Comparison of ENCODE assay signal across 10 cellular contexts in genomic region chr1:6491966-6492365, GRCh38. TPM values are rescaled to one million over a fixed set of nuclear protein-coding genes. Genes with fewer than 3 reads are reported as not detected.
DNase-seq lines count a peak whose midpoint lies in the region; ATAC-seq and TF ChIP-seq lines count a peak whose summit lies in the region.
"Had no signal": no experiment of that assay in that cellular context is flagged by ENCODE, and none has a peak within 500 bp of the region (broad histone marks: within the 10 kb centered on the region; RNA-seq: fewer than 3 reads in every experiment).

No MANE protein-coding gene starts in this region.

- H3K4me1 ChIP-seq in heart right ventricle (peaks cover 14 to 92% (median 70%) of the 10 kb centered on the region in 9 donors), esophagus squamous epithelium (peaks cover 35 to 87% (median 51%) of the 10 kb centered on the region in 3 donors)

- peak overlapping the region in 1 of 2 donors; percentile 90 for H3K27ac Mint-ChIP-seq in stimulated activated naive CD8-positive, alpha-beta T cell treated with anti-CD3 and anti-CD28 coated beads, Interleukin-15, amount 100 ng/mL, for 72 hours

- H3K27me3 Mint-ChIP-seq in stimulated activated naive CD8-positive, alpha-beta T cell treated with anti-CD3 and anti-CD28 coated beads, Interleukin-15, amount 100 ng/mL, for 72 hours, result peaks cover 30% of the 10 kb centered on the region

- WGBS in heart right ventricle, 2 donors, result 55 to 63% methylated on average over 10 of the region's 10 CpGs
- WGBS in esophagus squamous epithelium, 2 donors, result 13 to 37% methylated on average over 2 to 3 of the region's 10 CpGs

- H3K9me3 ChIP-seq in heart right ventricle (no peaks in the 10 kb centered on the region), esophagus squamous epithelium (no peaks in the 10 kb centered on the region)

- TF ChIP-seq POLR2A in esophagus squamous epithelium (IDR thresholded peaks at IDR 0.05), result no peak

- H3K27me3 ChIP-seq in heart right ventricle, result peaks cover 0 to 31% (median 0%) of the 10 kb centered on the region in 7 donors
- H3K27me3 ChIP-seq in esophagus squamous epithelium, result peaks cover 0 to 18% (median 0%) of the 10 kb centered on the region in 4 donors

- intact Hi-C loops in heart right ventricle (cut with DNase I) (loop anchor here in 1 of 10 donors (2.0 kb wide), 1 partner anchor 33 kb away; no protein-coding TSS in a partner anchor), Right ventricle myocardium inferior (cut with DNase I) (no loop called here), esophagus squamous epithelium (cut with DNase I) (no loop called here)

- H3K9me3 Mint-ChIP-seq in stimulated activated naive CD8-positive, alpha-beta T cell treated with anti-CD3 and anti-CD28 coated beads, Interleukin-15, amount 100 ng/mL, for 72 hours, result no peaks in the 10 kb centered on the region

- H3K36me3 ChIP-seq in heart right ventricle (no peaks in the 10 kb centered on the region), esophagus squamous epithelium (no peaks in the 10 kb centered on the region)

- peaks cover 44% of the 10 kb centered on the region for H3K4me1 Mint-ChIP-seq in stimulated activated naive CD8-positive, alpha-beta T cell treated with anti-CD3 and anti-CD28 coated beads, Interleukin-15, amount 100 ng/mL, for 72 hours

- H3K4me3 ChIP-seq in heart right ventricle (no peak overlapping the region), esophagus squamous epithelium (no peak overlapping the region)

- TF ChIP-seq CTCF in heart right ventricle (IDR thresholded peaks at IDR 0.05) (no peak), esophagus squamous epithelium (IDR thresholded peaks at IDR 0.05) (no peak), omental fat pad (IDR thresholded peaks at IDR 0.05) (no peak)

- no peak for ATAC-seq in heart right ventricle
- ATAC-seq in Right ventricle myocardium inferior, result no peak
- ATAC-seq in stimulated activated naive CD8-positive, alpha-beta T cell treated with anti-CD3 and anti-CD28 coated beads, Interleukin-15, amount 100 ng/mL, for 72 hours, result no peak
- no peak for ATAC-seq in omental fat pad (ENCODE audit: low FRiP score)
- no peak for ATAC-seq in HG03175 (IDR thresholded peaks at IDR 0.05; ENCODE audit: unreplicated experiment)

- H3K27ac ChIP-seq in heart right ventricle (peak overlapping the region in 9 of 10 donors; percentile 60 to 89 (median 79)), esophagus squamous epithelium (peak overlapping the region; percentile 90 to 97 (median 93))

- peak overlapping the region; percentile 88 to 93 for H3K4me3 Mint-ChIP-seq in stimulated activated naive CD8-positive, alpha-beta T cell treated with anti-CD3 and anti-CD28 coated beads, Interleukin-15, amount 100 ng/mL, for 72 hours

- DNase-seq in heart right ventricle (peak in 1 of 2 donors; percentile 19), Right ventricle myocardium inferior (ENCODE audit: missing footprints) (no peak), UCSD-AML1 (lab: John Stamatoyannopoulos, UW; ENCODE audit: unreplicated experiment) (peak; percentile 38), esophagus squamous epithelium (lab: John Stamatoyannopoulos, UW) (no peak), omental fat pad (ENCODE audit: low spot score) (no peak), GM19238 (ENCODE audit: insufficient read length, low spot score) (no peak)
- no peak for DNase-seq in stimulated activated naive CD8-positive, alpha-beta T cell treated with anti-CD3 and anti-CD28 coated beads, Interleukin-15, amount 100 ng/mL, for 72 hours
- DNase-seq: NCI-H1048, RPMI8226 had no signal

RNA-seq across cellular contexts. Expression of gene PLEKHG5, which starts 0.5 kb away (rescaled TPM):
- total RNA-seq in heart right ventricle, result 10 to 100 TPM; 10.0 to 18.8 (median 15.3) TPM
- 10 to 100 TPM in 1 of 2 donors, 1 to 10 TPM in 1; 6.6 to 28.7 TPM for polyA plus RNA-seq in heart right ventricle
- total RNA-seq in Right ventricle myocardium inferior, result 16.8 TPM
- total RNA-seq in esophagus squamous epithelium, result 10 to 100 TPM; 24.3 to 37.8 (median 32.6) TPM
- 10 to 100 TPM in 1 of 4 donors, 1 to 10 TPM in 3; 6.6 to 24.6 (median 7.9) TPM for total RNA-seq in omental fat pad

RNA-seq across cellular contexts. Expression of gene TNFRSF25, which starts 26.0 kb away (rescaled TPM):
- total RNA-seq in heart right ventricle, result 10 to 100 TPM in 2 of 10 donors, 1 to 10 TPM in 8; 4.0 to 12.0 (median 7.3) TPM
- 10 to 100 TPM in 1 of 2 donors, 1 to 10 TPM in 1; 6.6 to 43.1 TPM for polyA plus RNA-seq in heart right ventricle
- total RNA-seq in Right ventricle myocardium inferior, result 11.4 TPM
- total RNA-seq in esophagus squamous epithelium, result 10 to 100 TPM; 22.1 to 47.3 (median 34.3) TPM
- 10 to 100 TPM in 1 of 4 donors, 1 to 10 TPM in 3; 4.4 to 25.5 (median 6.6) TPM for total RNA-seq in omental fat pad
